Comparison of ENCODE assay signal across 26 cellular contexts in genomic region chr14:92404938-92405337, GRCh38.
"Had no signal": no experiment of that assay in that cellular context is flagged by ENCODE, and none has a peak within 500 bp of the region (broad histone marks: within the 10 kb centered on the region; RNA-seq: fewer than 3 reads in every experiment).

No MANE protein-coding gene starts in this region.

- DNase-seq: hypothalamus; immature natural killer cell; kidney; left colon; left lung; mesendoderm; naive B cell; natural killer cell; nephron progenitor cell; ovary; right cardiac atrium; sigmoid colon; small intestine; spleen; stimulated activated CD4-positive, alpha-beta T cell treated with anti-CD3 and anti-CD28 coated beads, Interleukin-4, amount 100 ng/mL, for 24 hours; stimulated activated naive CD4-positive, alpha-beta T cell; tibial artery; trophoblast cell; upper lobe of right lung; uterus had no signal

- H3K4me1 ChIP-seq: neural progenitor cell, suprapubic skin, uterus had no signal

- H3K4me2 ChIP-seq: neural progenitor cell had no signal

- H3K36me3 ChIP-seq: left lung, neural progenitor cell, ovary, sigmoid colon, spleen, suprapubic skin, thoracic aorta, tibial artery, upper lobe of right lung, uterus had no signal

- H2AFZ ChIP-seq: neural progenitor cell had no signal

- H3K9ac ChIP-seq: neural progenitor cell had no signal

- H3K27me3 ChIP-seq: left lung, neural progenitor cell, ovary, sigmoid colon, spleen, suprapubic skin, tibial artery, upper lobe of right lung, uterus had no signal

- H3K4me3 ChIP-seq: left lung, lung, neural progenitor cell, ovary, sigmoid colon, spleen, suprapubic skin, thoracic aorta, tibial artery, upper lobe of right lung, uterus had no signal

- FAIRE-seq: islet of Langerhans, kidney, small intestine had no signal

- H3K27ac ChIP-seq: neural progenitor cell, ovary, sigmoid colon, suprapubic skin, thoracic aorta, tibial artery, upper lobe of right lung, uterus had no signal

- H3K9me3 ChIP-seq: left lung, ovary, sigmoid colon, suprapubic skin, thoracic aorta, upper lobe of right lung, uterus had no signal

- ATAC-seq: left colon; left lung; natural killer cell; right cardiac atrium; stimulated activated effector memory CD8-positive, alpha-beta T cell treated with anti-CD3 and anti-CD28 coated beads, Interleukin-12 subunit alpha, Interleukin-12 subunit beta, amount 100 ng/mL, for 72 hours; upper lobe of right lung had no signal
